In the genomic region with DNA sequence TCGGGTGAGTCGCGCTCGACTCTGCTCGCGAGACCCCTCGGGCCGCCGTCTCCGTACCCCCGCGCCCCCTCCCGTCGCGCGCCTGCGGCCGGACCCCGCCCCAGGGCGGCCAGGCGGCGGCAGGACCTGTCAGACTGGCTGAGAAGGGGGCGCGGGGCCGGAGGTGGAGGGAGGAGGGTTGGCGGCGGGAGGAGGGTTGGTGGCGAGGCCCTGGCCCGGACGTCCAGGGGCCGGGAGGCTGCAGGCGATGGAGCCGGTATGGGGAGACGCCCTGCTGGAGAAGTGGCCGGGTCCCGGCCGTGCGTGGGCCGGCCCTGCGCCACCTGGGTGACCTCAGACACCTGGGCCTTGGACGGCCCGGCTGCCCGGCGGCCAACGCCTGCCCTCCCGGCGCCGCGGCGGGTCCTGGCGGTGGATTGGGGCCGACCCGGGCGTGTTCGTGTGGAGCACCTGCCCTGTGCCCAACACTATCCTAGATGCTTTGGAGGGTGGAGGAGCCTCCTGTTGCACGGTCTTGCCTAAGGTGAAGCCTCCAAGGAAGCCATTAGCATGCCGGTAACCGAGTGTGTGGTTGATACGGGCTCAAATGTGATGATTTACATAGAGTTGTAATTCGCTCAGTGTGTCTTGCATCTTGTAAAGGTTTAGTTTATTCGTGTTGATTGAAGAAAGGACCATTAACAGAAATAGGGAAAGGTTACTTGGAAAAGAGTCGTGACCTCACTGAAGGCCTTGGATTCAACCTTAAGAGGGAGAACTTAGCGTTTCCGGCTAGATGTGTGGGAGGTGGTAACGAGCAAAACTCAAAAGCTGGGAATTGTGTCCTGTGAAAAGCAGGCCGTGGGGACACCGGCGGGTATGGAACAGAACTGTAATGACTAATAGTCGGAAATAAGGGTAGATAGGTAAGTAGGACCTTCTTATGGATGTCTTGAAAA, we compare ENCODE assay signal across 8 cellular contexts. TPM values are rescaled to one million over a fixed set of nuclear protein-coding genes. Genes with fewer than 3 reads are reported as not detected.
DNase-seq lines count a peak whose midpoint lies in the region; ATAC-seq and TF ChIP-seq lines count a peak whose summit lies in the region.

No MANE protein-coding gene starts in this region.

- DNase-seq in GM12864 (ENCODE audit: low read depth) = no peak
- DNase-seq in HAP-1 (ENCODE audit: low spot score in 2 of 2) = peak in 1 of 2 experiments; percentile 40
- peak; percentile 50 for DNase-seq in NAMALWA (ENCODE audit: low spot score)
- DNase-seq in heart right ventricle = no peak
- no peak for DNase-seq in retinal pigment epithelial cell (ENCODE audit: low read depth)
- DNase-seq in GM13976 (ENCODE audit: low spot score) = no peak
- DNase-seq in OCI-M2 (lab: John Stamatoyannopoulos, UW; ENCODE audit: unreplicated experiment) = no peak

- peak overlapping the region; percentile 95 for H3K4me3 ChIP-seq in GM12864 (ENCODE audit: low read depth, low read length)
- H3K4me3 ChIP-seq in HAP-1 = peak overlapping the region; percentile 62
- peak overlapping the region; percentile 73 to 96 (median 87) for H3K4me3 ChIP-seq in heart right ventricle
- peak overlapping the region; percentile 94 for H3K4me3 ChIP-seq in retinal pigment epithelial cell (ENCODE audit: low read length)

- peaks cover 5% of the 10 kb centered on the region for H3K36me3 Mint-ChIP-seq in activated naive CD4-positive, alpha-beta T cell treated with anti-CD3 and anti-CD28 coated beads, Interleukin-2, amount 50 U/mL, for 24 hours

- TF ChIP-seq CTCF in GM12864 (IDR thresholded peaks at IDR 0.05; ENCODE audit: low read depth, low read length, missing control alignments) (peak; percentile 2), heart right ventricle (IDR thresholded peaks at IDR 0.05) (no peak), retinal pigment epithelial cell (conservative IDR thresholded peaks at IDR 0.05; ENCODE audit: low read depth, low read length) (no peak), GM13976 (IDR thresholded peaks at IDR 0.05; ENCODE audit: borderline replicate concordance, control extremely low read depth, extremely low read depth, insufficient read depth, missing control alignments) (no peak)

- H3K9me3 Mint-ChIP-seq in activated naive CD4-positive, alpha-beta T cell treated with anti-CD3 and anti-CD28 coated beads, Interleukin-2, amount 50 U/mL, for 24 hours = no peaks in the 10 kb centered on the region

- H3K27me3 ChIP-seq in HAP-1 (ENCODE audit: low read depth) (no peaks in the 10 kb centered on the region), heart right ventricle (no peaks in the 10 kb centered on the region)

- ATAC-seq in heart right ventricle = peak; percentile 0 to 57 (median 24)

- in situ Hi-C loops in HAP-1 (cut with MboI; ENCODE audit: low sequenced_read_pairs) (no loop called here), GM13976 (cut with MboI; ENCODE audit: low sequenced_read_pairs, unreplicated experiment) (no loop called here)

- H3K4me1 ChIP-seq in HAP-1 = peaks cover 38% of the 10 kb centered on the region
- H3K4me1 ChIP-seq in heart right ventricle = peaks cover 6 to 80% (median 58%) of the 10 kb centered on the region in 9 donors

- H3K27me3 Mint-ChIP-seq in activated naive CD4-positive, alpha-beta T cell treated with anti-CD3 and anti-CD28 coated beads, Interleukin-2, amount 50 U/mL, for 24 hours = no peaks in the 10 kb centered on the region

- peaks cover 82% of the 10 kb centered on the region for H3K4me1 Mint-ChIP-seq in activated naive CD4-positive, alpha-beta T cell treated with anti-CD3 and anti-CD28 coated beads, Interleukin-2, amount 50 U/mL, for 24 hours

- peak overlapping the region; percentile 96 to 100 (median 98) for H3K27ac ChIP-seq in heart right ventricle

- intact Hi-C loops in heart right ventricle (cut with DNase I) = loop anchor here in 3 of 10 donors (5.0 kb wide), 3 partner anchors 190 to 340 kb away; partner anchors contain the start of gene TGIF1 (in 2 of the 3)

- peaks cover 7% of the 10 kb centered on the region; the same call in 1 of the 2 replicates for H3K36me3 ChIP-seq in HAP-1 (replicated peaks)
- peaks cover 0 to 27% (median 10%) of the 10 kb centered on the region in 9 donors for H3K36me3 ChIP-seq in heart right ventricle

- peak overlapping the region; percentile 88 for H3K27ac Mint-ChIP-seq in activated naive CD4-positive, alpha-beta T cell treated with anti-CD3 and anti-CD28 coated beads, Interleukin-2, amount 50 U/mL, for 24 hours

- WGBS in heart right ventricle, 2 donors = 0% methylated on average over 67 to 69 of the region's 69 CpGs

- H3K9me3 ChIP-seq in HAP-1 (no peaks in the 10 kb centered on the region), heart right ventricle (no peaks in the 10 kb centered on the region)

- peak overlapping the region; percentile 95 for H3K4me3 Mint-ChIP-seq in activated naive CD4-positive, alpha-beta T cell treated with anti-CD3 and anti-CD28 coated beads, Interleukin-2, amount 50 U/mL, for 24 hours

RNA-seq across cellular contexts. Expression of gene MYL12B, which starts 0.6 kb away (rescaled TPM):
- total RNA-seq in heart right ventricle = 100 to 1,000 TPM; 153 to 241 (median 190) TPM
- polyA plus RNA-seq in heart right ventricle = 100 to 1,000 TPM; 292 to 457 TPM

RNA-seq across cellular contexts. Expression of gene MYL12A, which starts 14.9 kb away (rescaled TPM):
- 1,000 to 10,000 TPM in 9 of 10 donors, 100 to 1,000 TPM in 1; 952 to 8,349 (median 4,124) TPM for total RNA-seq in heart right ventricle
- 1,000 to 10,000 TPM in 1 of 2 donors, 100 to 1,000 TPM in 1; 708 to 3,345 TPM for polyA plus RNA-seq in heart right ventricle

RNA-seq across cellular contexts. Expression of gene MYOM1, which starts 42.7 kb away (rescaled TPM):
- 1,000 to 10,000 TPM in 4 of 10 donors, 100 to 1,000 TPM in 6; 514 to 1,558 (median 939) TPM for total RNA-seq in heart right ventricle
- 100 to 1,000 TPM in 1 of 2 donors, 10 to 100 TPM in 1; 94.4 to 174 TPM for polyA plus RNA-seq in heart right ventricle
